ENCODE assay signal across 8 cellular contexts in genomic region chr10:35058134-35058533, GRCh38. TPM values are rescaled to one million over a fixed set of nuclear protein-coding genes. Genes with fewer than 3 reads are reported as not detected.
A peak's percentile ranks its signal among the peaks of the same experiment; 100 is the strongest.
DNase-seq lines count a peak whose midpoint lies in the region; ATAC-seq and TF ChIP-seq lines count a peak whose summit lies in the region.

No MANE protein-coding gene starts in this region.

- no peak for TF ChIP-seq CTCF in brain microvascular endothelial cell (IDR thresholded peaks at IDR 0.05; ENCODE audit: low read depth, low read length, missing control alignments)
- no peak for TF ChIP-seq CTCF in retinal pigment epithelial cell (conservative IDR thresholded peaks at IDR 0.05; ENCODE audit: low read depth, low read length)
- TF ChIP-seq CTCF in dorsolateral prefrontal cortex (IDR thresholded peaks at IDR 0.05 in 54 of 56, conservative IDR thresholded peaks at IDR 0.05 in 2 of 56; ENCODE audit: low read depth in 1 of 56, partially characterized antibody in 56 of 56), result no peak

- H3K27ac ChIP-seq in brain microvascular endothelial cell (peak overlapping the region; percentile 49), dorsolateral prefrontal cortex (no peak overlapping the region)

- DNase-seq in brain microvascular endothelial cell (peak; percentile 85), retinal pigment epithelial cell (ENCODE audit: low read depth) (peak; percentile 46), dorsolateral prefrontal cortex (no peak), NCI-H2196 treated with DMSO at 0.1 percent for 48 hours (lab: John Stamatoyannopoulos, UW; ENCODE audit: unreplicated experiment) (no peak), NCI-H2107 (lab: John Stamatoyannopoulos, UW) (no peak)
- DNase-seq in stimulated activated naive CD4-positive, alpha-beta T cell (lab: John Stamatoyannopoulos, UW), result no peak

- peak; percentile 86 for ATAC-seq in GM18907 (IDR thresholded peaks at IDR 0.05; ENCODE audit: unreplicated experiment)
- peak; percentile 78 for ATAC-seq in HG03378 (IDR thresholded peaks at IDR 0.05; ENCODE audit: unreplicated experiment)

- intact Hi-C loops in dorsolateral prefrontal cortex (cut with DNase I), result no loop called here

- in situ Hi-C loops in brain microvascular endothelial cell (cut with HindIII; ENCODE audit: low pct_ligation_motif_present, low sequenced_read_pairs), result no loop called here

- no peak overlapping the region for H3K4me3 ChIP-seq in brain microvascular endothelial cell (ENCODE audit: low read depth, low read length)
- H3K4me3 ChIP-seq in retinal pigment epithelial cell (ENCODE audit: low read length), result no peak overlapping the region
- no peak overlapping the region for H3K4me3 ChIP-seq in dorsolateral prefrontal cortex

- H3K36me3 ChIP-seq in brain microvascular endothelial cell (replicated peaks), result peaks cover 11% of the 10 kb centered on the region

- H3K27me3 ChIP-seq in brain microvascular endothelial cell (replicated peaks) (no peaks in the 10 kb centered on the region), dorsolateral prefrontal cortex (no peaks in the 10 kb centered on the region)

RNA-seq across cellular contexts. Expression of gene CUL2, which starts 32.0 kb away (rescaled TPM):
- total RNA-seq in dorsolateral prefrontal cortex, result 10 to 100 TPM; 26.3 to 63.8 (median 45.2) TPM

Comparison
In these comparisons a context has a peak if more than half of its experiments do, and no peak if none do; other contexts are left out.
1. DNase-seq: peak in brain microvascular endothelial cell (single experiment) and retinal pigment epithelial cell (single experiment); none in dorsolateral prefrontal cortex (0 of 10), NCI-H2196 treated with DMSO at 0.1 percent for 48 hours (single experiment), stimulated activated naive CD4-positive, alpha-beta T cell (0 of 6) and NCI-H2107 (single experiment).